In the genomic region with DNA sequence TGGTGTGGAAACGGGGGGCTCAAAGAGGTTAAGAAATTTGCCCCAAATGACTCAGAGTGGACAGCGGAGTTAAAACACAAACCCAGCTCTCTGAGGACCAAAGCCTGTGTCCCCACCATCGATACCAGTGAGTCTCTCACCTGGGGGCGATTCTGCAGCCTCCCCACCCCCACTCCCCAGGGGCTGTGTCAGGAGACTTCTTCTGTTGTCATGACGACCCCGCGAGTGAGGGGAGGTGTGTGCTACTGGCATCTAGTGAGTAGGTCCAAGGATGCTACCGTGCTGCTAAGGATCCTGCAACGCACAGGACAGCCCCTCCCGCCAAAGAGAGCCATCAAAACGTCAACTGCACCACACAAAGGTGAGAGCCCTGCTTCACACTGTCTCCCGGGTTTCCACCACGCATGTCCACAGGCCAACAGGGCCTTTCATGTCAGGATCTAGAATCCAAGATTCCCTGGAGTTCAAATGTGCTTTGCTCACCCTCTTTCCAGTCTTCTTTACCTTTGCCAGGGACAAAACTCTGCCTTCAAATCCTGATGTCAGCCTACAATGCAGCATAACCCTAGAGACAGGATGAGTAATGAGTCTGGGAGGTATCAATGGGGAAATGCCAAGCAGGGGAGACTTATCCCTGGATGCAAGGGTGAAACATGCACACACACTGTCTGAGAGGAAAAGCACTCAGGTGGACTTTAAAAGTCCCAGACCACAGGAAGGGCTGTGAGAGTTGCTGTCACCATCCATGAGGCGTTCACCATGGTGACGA, we compare ENCODE assay signal across 14 cellular contexts. TPM values are rescaled to one million over a fixed set of nuclear protein-coding genes. Genes with fewer than 3 reads are reported as not detected.
DNase-seq lines count a peak whose midpoint lies in the region; FAIRE-seq and TF ChIP-seq lines count a peak whose summit lies in the region.
"Had no signal": no experiment of that assay in that cellular context is flagged by ENCODE, and none has a peak within 500 bp of the region (broad histone marks: within the 10 kb centered on the region; RNA-seq: fewer than 3 reads in every experiment).

No MANE protein-coding gene starts in this region.

- H3K79me1 ChIP-seq in H1 (ENCODE audit: low read depth, low read length) (peaks cover 58% of the 10 kb centered on the region), trophoblast cell (ENCODE audit: low read length) (peaks cover 6% of the 10 kb centered on the region)

- TF ChIP-seq EP300 in H1 (IDR thresholded peaks at IDR 0.05; ENCODE audit: borderline replicate concordance in 1 of 2, low read depth in 2 of 2, low read length in 2 of 2), result no peak

- no peak overlapping the region for H4K91ac ChIP-seq in H1 (replicated peaks; ENCODE audit: insufficient read length, low read length)
- H4K91ac ChIP-seq in trophoblast cell (ENCODE audit: low read depth, low read length), result no peak overlapping the region

- H3K23me2 ChIP-seq in H1 (ENCODE audit: low read depth, low read length), result peaks cover 6% of the 10 kb centered on the region; the same call in 1 of the 2 replicates

- no peak for FAIRE-seq in H1 (lab: Jason Lieb, UNC)
- FAIRE-seq: colon had no signal

- no peak overlapping the region for H4K8ac ChIP-seq in H1 (ENCODE audit: extremely low read depth, insufficient read depth, low read length)
- no peak overlapping the region for H4K8ac ChIP-seq in trophoblast cell (ENCODE audit: low read depth, low read length)

- TF ChIP-seq POLR2A in H1 (IDR thresholded peaks at IDR 0.05; ENCODE audit: control extremely low read depth in 1 of 2, low read depth in 2 of 2, low read length in 2 of 2), result no peak

- peaks cover 53% of the 10 kb centered on the region for H3K4me1 Mint-ChIP-seq in activated CD4-positive, alpha-beta T cell treated with anti-CD3 and anti-CD28 coated beads, Interleukin-2, amount 10 ng/mL, durations not matched to agents 24 days and 14 days

- H3K27ac Mint-ChIP-seq in activated CD4-positive, alpha-beta T cell treated with anti-CD3 and anti-CD28 coated beads, Interleukin-2, amount 10 ng/mL, durations not matched to agents 24 days and 14 days, result peak overlapping the region; percentile 70

- H2BK15ac ChIP-seq in H1 (ENCODE audit: low read length), result no peak overlapping the region

- H4K12ac ChIP-seq in trophoblast cell (ENCODE audit: low read depth, low read length), result no peak overlapping the region

- no peak overlapping the region for H2BK12ac ChIP-seq in H1 (ENCODE audit: low read depth, low read length)
- H2BK12ac ChIP-seq in trophoblast cell (ENCODE audit: low read length), result no peak overlapping the region

- no peaks in the 10 kb centered on the region for H3K9me3 Mint-ChIP-seq in activated CD4-positive, alpha-beta T cell treated with anti-CD3 and anti-CD28 coated beads, Interleukin-2, amount 10 ng/mL, durations not matched to agents 24 days and 14 days

- H3K18ac ChIP-seq in H1 (ENCODE audit: extremely low read depth, low read length) (no peak overlapping the region), trophoblast cell (ENCODE audit: low read length) (peak overlapping the region; percentile 21)

- no peak overlapping the region for H2AFZ ChIP-seq in OCI-LY3 (ENCODE audit: low read depth, low read length)
- no peak overlapping the region for H2AFZ ChIP-seq in H1 (ENCODE audit: low read length)
- no peak overlapping the region for H2AFZ ChIP-seq in trophoblast cell (ENCODE audit: insufficient read depth, low read length, poor library complexity)

- peaks cover 62% of the 10 kb centered on the region for H4K20me1 ChIP-seq in OCI-LY3 (ENCODE audit: insufficient read depth, low read length)
- peaks cover 37 to 50% of the 10 kb centered on the region in 2 experiments for H4K20me1 ChIP-seq in H1 (replicated peaks in 1 of 2; ENCODE audit: control insufficient read depth in 1 of 2, insufficient read depth in 2 of 2, low read length in 2 of 2)

- H4K5ac ChIP-seq in H1 (ENCODE audit: insufficient read length, low read depth, low read length), result no peak overlapping the region

- H2BK20ac ChIP-seq in H1 (ENCODE audit: low read length), result no peak overlapping the region

- peak overlapping the region; percentile 90 for H3K27ac ChIP-seq in OCI-LY3 (ENCODE audit: low read length)
- no peak overlapping the region for H3K27ac ChIP-seq in H1 (ENCODE audit: low read depth, low read length)
- H3K27ac ChIP-seq in trophoblast cell (ENCODE audit: low read depth, low read length), result no peak overlapping the region
- H3K27ac ChIP-seq: esophagus muscularis mucosa had no signal

- DNase-seq in activated CD4-positive, alpha-beta T cell treated with anti-CD3 and anti-CD28 coated beads, Interleukin-2, amount 10 ng/mL, durations not matched to agents 24 days and 14 days, result no peak
- DNase-seq in activated CD4-positive, alpha-beta T cell treated with anti-CD3 and anti-CD28 coated beads, Interleukin-2, amount 50 U/mL, for 1 hour, result no peak
- DNase-seq in H1 (ENCODE audit: low read depth in 1 of 2, low spot score in 2 of 2), result no peak
- no peak for DNase-seq in trophoblast cell
- no peak for DNase-seq in NCI-H146 treated with DMSO at 0.1 percent for 48 hours (lab: John Stamatoyannopoulos, UW; ENCODE audit: unreplicated experiment)
- DNase-seq in effector CD8-positive, alpha-beta T cell (lab: John Stamatoyannopoulos, UW), result no peak
- no peak for DNase-seq in ureter (ENCODE audit: low spot score)
- DNase-seq: activated CD4-positive, alpha-beta T cell treated with anti-CD3 and anti-CD28 coated beads, Interleukin-2, amount 50 U/mL, for 4 hours; adrenal gland; hypothalamus; MV-4-11 had no signal

- 89% methylated on average over 15 of the region's 15 CpGs; no CpG with 5 or more reads in 1 of the 2 experiments for WGBS in H1 (ENCODE audit: extremely low coverage in 1 of 2, insufficient coverage in 1 of 2, insufficient read length in 1 of 2, insufficient replicate concordance in 2 of 2, low coverage in 1 of 2, low lambda C conversion rate in 2 of 2, missing lambda C conversion rate in 1 of 2), 2 experiments
- no CpG with 5 or more reads among the region's 15 CpGs for WGBS in trophoblast cell (ENCODE audit: extremely low coverage, insufficient coverage, insufficient read length)

- no peak overlapping the region for H3K14ac ChIP-seq in H1 (ENCODE audit: insufficient read length)
- no peak overlapping the region for H3K14ac ChIP-seq in trophoblast cell (ENCODE audit: low read length)

- peak overlapping the region; percentile 94 for H3K4me3 Mint-ChIP-seq in activated CD4-positive, alpha-beta T cell treated with anti-CD3 and anti-CD28 coated beads, Interleukin-2, amount 10 ng/mL, durations not matched to agents 24 days and 14 days

- no peaks in the 10 kb centered on the region for H3K27me3 ChIP-seq in OCI-LY3 (ENCODE audit: low read depth, low read length)
- H3K27me3 ChIP-seq in H1 (replicated peaks in 1 of 4; ENCODE audit: control insufficient read depth in 3 of 4, extremely low read depth in 1 of 4, insufficient read depth in 3 of 4, low read length in 3 of 4), result no peaks in the 10 kb centered on the region
- H3K27me3 ChIP-seq in trophoblast cell (ENCODE audit: insufficient read depth, low read length), result no peaks in the 10 kb centered on the region
- H3K27me3 ChIP-seq: adrenal gland, esophagus muscularis mucosa had no signal

- peaks cover 31% of the 10 kb centered on the region for H3K36me3 Mint-ChIP-seq in activated CD4-positive, alpha-beta T cell treated with anti-CD3 and anti-CD28 coated beads, Interleukin-2, amount 10 ng/mL, durations not matched to agents 24 days and 14 days (ENCODE audit: low read depth)

- intact Hi-C loops in activated CD4-positive, alpha-beta T cell treated with anti-CD3 and anti-CD28 coated beads, Interleukin-2, amount 10 ng/mL, durations not matched to agents 24 days and 14 days (cut with micrococcal nuclease), result no loop called here

- H2BK120ac ChIP-seq in H1 (replicated peaks; ENCODE audit: low read depth, low read length) (no peak overlapping the region), trophoblast cell (ENCODE audit: insufficient read depth, low read length, poor library complexity) (no peak overlapping the region)

- H3K9ac ChIP-seq in OCI-LY3 (ENCODE audit: low read length) (peak overlapping the region; percentile 66), H1 (replicated peaks in 1 of 4; ENCODE audit: extremely low read depth in 1 of 4, low read depth in 3 of 4, low read length in 3 of 4) (no peak overlapping the region; a peak in 1 of 7 replicates), trophoblast cell (ENCODE audit: low read length) (no peak overlapping the region)

- H3K36me3 ChIP-seq in OCI-LY3 (replicated peaks; ENCODE audit: low read depth, low read length) (peaks cover 55% of the 10 kb centered on the region), H1 (ENCODE audit: control insufficient read depth in 2 of 4, insufficient read depth in 4 of 4, low read length in 3 of 4) (peaks cover 0 to 21% (median 7%) of the 10 kb centered on the region in 4 experiments; a peak in 6 of 8 replicates), trophoblast cell (ENCODE audit: control insufficient read depth in 1 of 2, insufficient read depth in 2 of 2, low read length in 2 of 2) (peaks cover 11 to 14% of the 10 kb centered on the region in 2 experiments)

- no peaks in the 10 kb centered on the region for H3K27me3 Mint-ChIP-seq in activated CD4-positive, alpha-beta T cell treated with anti-CD3 and anti-CD28 coated beads, Interleukin-2, amount 10 ng/mL, durations not matched to agents 24 days and 14 days

- TF ChIP-seq CTCF in OCI-LY3 (IDR thresholded peaks at IDR 0.05; ENCODE audit: low read depth, low read length) (no peak), H1 (IDR thresholded peaks at IDR 0.05; ENCODE audit: control extremely low read depth in 1 of 3, insufficient read depth in 1 of 3, low read depth in 1 of 3, low read length in 3 of 3) (no peak)

- H3K9me3 ChIP-seq in OCI-LY3 (ENCODE audit: insufficient read depth, low read length) (no peaks in the 10 kb centered on the region), H1 (ENCODE audit: insufficient read depth in 2 of 2, low read depth in 1 of 2, low read length in 1 of 2) (no peaks in the 10 kb centered on the region), trophoblast cell (ENCODE audit: insufficient read depth, low read depth, low read length) (no peaks in the 10 kb centered on the region)
- H3K9me3 ChIP-seq: adrenal gland, esophagus muscularis mucosa had no signal

- H3K23ac ChIP-seq in H1 (ENCODE audit: insufficient read length) (no peak overlapping the region), trophoblast cell (ENCODE audit: low read length) (no peak overlapping the region)

- H3K79me2 ChIP-seq in OCI-LY3 (ENCODE audit: low read length) (peaks cover 97% of the 10 kb centered on the region), H1 (ENCODE audit: control insufficient read depth in 1 of 2, insufficient read depth in 2 of 2, low read length in 2 of 2) (peaks cover 60 to 87% of the 10 kb centered on the region in 2 experiments), trophoblast cell (ENCODE audit: control insufficient read depth, insufficient read depth, low read length, poor library complexity) (peaks cover 35% of the 10 kb centered on the region)

- H3K4ac ChIP-seq in H1 (replicated peaks; ENCODE audit: insufficient read length, low read depth, low read length), result no peak overlapping the region
- H3K4ac ChIP-seq in trophoblast cell (ENCODE audit: low read depth, low read length), result peak overlapping the region; percentile 51

- no peak for TF ChIP-seq RAD21 in H1 (IDR thresholded peaks at IDR 0.05 in 1 of 2, conservative IDR thresholded peaks at IDR 0.05 in 1 of 2; ENCODE audit: low read depth in 2 of 2, low read length in 2 of 2)

- H3K4me3 ChIP-seq in OCI-LY3 (ENCODE audit: low read length), result peak overlapping the region; percentile 72
- H3K4me3 ChIP-seq in H1 (ENCODE audit: extremely low read depth in 1 of 4, insufficient read depth in 2 of 4, low read depth in 3 of 4, low read length in 4 of 4), result no peak overlapping the region
- no peak overlapping the region for H3K4me3 ChIP-seq in trophoblast cell (ENCODE audit: low read depth, low read length)
- H3K4me3 ChIP-seq: adrenal gland, esophagus muscularis mucosa had no signal

- CTCF ChIA-PET in H1 (lab: Charles Lee; ENCODE audit: partially characterized antibody), result interaction anchor here (0.8 to 2.2 kb wide), 4 partner anchors 22 to 74 kb away, joined by 3 to 7 read pairs (median 4); no protein-coding TSS in a partner anchor

- peaks cover 47% of the 10 kb centered on the region for H3K4me1 ChIP-seq in OCI-LY3 (ENCODE audit: low read length)
- H3K4me1 ChIP-seq in H1 (replicated peaks in 1 of 4; ENCODE audit: control insufficient read depth in 3 of 4, insufficient read depth in 4 of 4, low read length in 3 of 4), result peaks cover 0 to 11% (median 8%) of the 10 kb centered on the region in 4 experiments; a peak in 5 of 7 replicates
- H3K4me1 ChIP-seq in trophoblast cell (ENCODE audit: control insufficient read depth in 1 of 2, insufficient read depth in 2 of 2, low read length in 2 of 2), result peaks cover 10 to 25% of the 10 kb centered on the region in 2 experiments

- POLR2A ChIA-PET in H1 (lab: Charles Lee; ENCODE audit: partially characterized antibody), result interaction anchor here (4.4 kb wide), 1 partner anchor 21 kb away, joined by 13 read pairs; no protein-coding TSS in a partner anchor

- no peak overlapping the region for H3K56ac ChIP-seq in H1 (replicated peaks; ENCODE audit: insufficient read length, low read depth, low read length)

- H3K4me2 ChIP-seq in OCI-LY3 (ENCODE audit: low read length) (peak overlapping the region; percentile 85), H1 (ENCODE audit: insufficient read depth in 1 of 2, low read depth in 2 of 2, low read length in 2 of 2) (no peak overlapping the region), trophoblast cell (ENCODE audit: low read length) (no peak overlapping the region)

- H2BK5ac ChIP-seq in H1 (ENCODE audit: low read depth, low read length) (peak overlapping the region; percentile 8; the same call in 1 of the 2 replicates), trophoblast cell (ENCODE audit: low read depth, low read length, poor library complexity) (no peak overlapping the region)

- H2AK5ac ChIP-seq in H1 (ENCODE audit: low read depth, low read length) (no peak overlapping the region), trophoblast cell (ENCODE audit: low read length) (no peak overlapping the region)

RNA-seq across cellular contexts. Expression of a gene that starts 3.9 kb away (rescaled TPM):
- total RNA-seq in activated CD4-positive, alpha-beta T cell treated with anti-CD3 and anti-CD28 coated beads, Interleukin-2, amount 10 ng/mL, durations not matched to agents 24 days and 14 days, result 105 and 114 TPM in 2 replicates
- 87.0 and 95.4 TPM in 2 replicates for total RNA-seq in H1 (2021; fragmentation: NEBNext Ultra II Directional; extraction: Animal tissue kit (Norgen Biotek cat#: 25700))
- 122 and 159 TPM in 2 replicates for polyA plus RNA-seq in H1 (2011; rRNA removed)
- 120 TPM for polyA plus RNA-seq in H1 (2011; cell fraction: cytosol; rRNA removed)
- 149 TPM for polyA plus RNA-seq in H1 (2011; cell fraction: nucleus; rRNA removed)
- polyA plus RNA-seq in H1 (2012, experiment 1 of 2), result 62.4 to 96.0 TPM (median 89.7 TPM) in 4 replicates
- 57.9 TPM for polyA plus RNA-seq in H1 (2012, experiment 2 of 2)
- 102 TPM for polyA plus RNA-seq in H1 (2013, experiment 1 of 2)
- 98.7 TPM for polyA plus RNA-seq in H1 (2013, experiment 2 of 2)
- 52.2 and 53.3 TPM in 2 replicates for polyA minus RNA-seq in H1 (2011; rRNA and poly(A)+ RNA removed)
- 65.6 TPM for polyA minus RNA-seq in H1 (2011; cell fraction: cytosol; rRNA and poly(A)+ RNA removed)
- polyA minus RNA-seq in H1 (2011; cell fraction: nucleus; rRNA and poly(A)+ RNA removed), result 34.1 TPM
- polyA plus RNA-seq in trophoblast cell (2013), result 85.2 and 95.7 TPM in 2 replicates
- total RNA-seq in ureter, result 94.3 TPM

RNA-seq across cellular contexts. Expression of a gene that starts 60.0 kb away (rescaled TPM):
- total RNA-seq in activated CD4-positive, alpha-beta T cell treated with anti-CD3 and anti-CD28 coated beads, Interleukin-2, amount 10 ng/mL, durations not matched to agents 24 days and 14 days, result 4.0 and 4.1 TPM in 2 replicates
- 1.8 and 2.1 TPM in 2 replicates for total RNA-seq in H1 (2021; fragmentation: NEBNext Ultra II Directional; extraction: Animal tissue kit (Norgen Biotek cat#: 25700))
- polyA plus RNA-seq in H1 (2011; rRNA removed), result 2.4 and 4.2 TPM in 2 replicates
- polyA plus RNA-seq in H1 (2011; cell fraction: cytosol; rRNA removed), result 4.2 TPM
- 8.2 TPM for polyA plus RNA-seq in H1 (2011; cell fraction: nucleus; rRNA removed)
- polyA plus RNA-seq in H1 (2012, experiment 1 of 2), result 1.9 to 3.7 TPM (median 2.8 TPM) in 4 replicates
- polyA plus RNA-seq in H1 (2012, experiment 2 of 2), result 1.7 TPM
- polyA plus RNA-seq in H1 (2013, experiment 1 of 2), result 2.1 TPM
- polyA plus RNA-seq in H1 (2013, experiment 2 of 2), result 1.4 TPM
- polyA minus RNA-seq in H1 (2011; rRNA and poly(A)+ RNA removed), result 0.24 and 0.47 TPM in 2 replicates
- 0.66 TPM for polyA minus RNA-seq in H1 (2011; cell fraction: cytosol; rRNA and poly(A)+ RNA removed)
- polyA minus RNA-seq in H1 (2011; cell fraction: nucleus; rRNA and poly(A)+ RNA removed), result 1.1 TPM
- 3.7 and 3.8 TPM in 2 replicates for polyA plus RNA-seq in trophoblast cell (2013)
- total RNA-seq in ureter, result 181 TPM

Comparison
In these comparisons a context has a peak if more than half of its experiments do, and no peak if none do; other contexts are left out.
1. RNA of a gene that starts 60.0 kb away (total RNA-seq): 181 TPM in ureter (single experiment); 4.0 to 4.1 TPM in activated CD4-positive, alpha-beta T cell treated with anti-CD3 and anti-CD28 coated beads, Interleukin-2, amount 10 ng/mL, durations not matched to agents 24 days and 14 days and 1.8 to 2.1 TPM in H1; every median in the first group is over 10 times any median in the second.